ENCODE assay signal across 21 cellular contexts in the genomic region with DNA sequence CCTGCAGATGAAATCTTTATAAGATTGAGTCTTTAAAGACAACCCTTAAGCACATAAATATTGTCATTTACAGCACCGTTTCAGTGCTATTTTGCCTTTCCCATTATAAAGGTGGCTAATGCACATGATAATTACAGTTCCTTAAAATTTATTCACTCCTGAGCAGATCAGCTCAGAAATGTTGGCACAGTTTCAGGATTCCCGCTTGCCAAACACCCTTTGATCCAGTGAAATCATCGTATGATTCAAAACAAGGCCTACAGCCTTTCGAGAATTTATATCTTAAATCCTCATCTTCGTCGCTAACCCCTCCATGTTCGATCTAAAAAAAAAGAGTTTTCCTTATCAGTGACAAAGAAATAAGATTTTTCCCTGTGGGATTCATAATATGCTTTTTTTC. TPM values are rescaled to one million over a fixed set of nuclear protein-coding genes. Genes with fewer than 3 reads are reported as not detected.
DNase-seq lines count a peak whose midpoint lies in the region; ATAC-seq and TF ChIP-seq lines count a peak whose summit lies in the region.
"Had no signal": no experiment of that assay in that cellular context is flagged by ENCODE, and none has a peak within 500 bp of the region (broad histone marks: within the 10 kb centered on the region; RNA-seq: fewer than 3 reads in every experiment).

No MANE protein-coding gene starts in this region.

- 0 out of 2 replicates have a peak overlapping the region, but pooled peaks have one; percentile 19 for H2AFZ ChIP-seq in GM23338
- peak overlapping the region; percentile 4 for H2AFZ ChIP-seq in neuronal stem cell (ENCODE audit: low read length)

- no peak overlapping the region for H3K27ac ChIP-seq in GM23338 (ENCODE audit: low read depth)
- no peak overlapping the region for H3K27ac ChIP-seq in neuronal stem cell (replicated peaks; ENCODE audit: low read length)

- H3K27me3 Mint-ChIP-seq in GM23338 (ENCODE audit: insufficient read depth, low read depth, poor library complexity), result no peaks in the 10 kb centered on the region

- no peak overlapping the region for H2BK5ac ChIP-seq in neuronal stem cell (ENCODE audit: low read length)

- no peak overlapping the region for H3K4me2 ChIP-seq in GM23338
- no peak overlapping the region for H3K4me2 ChIP-seq in neuronal stem cell (ENCODE audit: insufficient read depth, low read length, poor library complexity, severe bottlenecking)

- no peak overlapping the region for H3K14ac ChIP-seq in neuronal stem cell (ENCODE audit: low read length)

- TF ChIP-seq CTCF in GM23338 (conservative IDR thresholded peaks at IDR 0.05; ENCODE audit: low read depth in 2 of 2), result no peak
- TF ChIP-seq CTCF in epithelial cell of proximal tubule (conservative IDR thresholded peaks at IDR 0.05; ENCODE audit: low read depth, low read length), result no peak

- WGBS in neuronal stem cell (ENCODE audit: extremely low coverage in 2 of 2, insufficient read length in 2 of 2, insufficient replicate concordance in 1 of 2), 2 donors, result 100% methylated on average over 2 of the region's 7 CpGs; no CpG with 5 or more reads in 1 of the 2 donors

- H3K9me3 ChIP-seq in neuronal stem cell (replicated peaks in 1 of 2; ENCODE audit: control insufficient read depth in 2 of 2, insufficient read depth in 1 of 2, low read depth in 1 of 2, low read length in 2 of 2), result peaks cover 0 to 7% of the 10 kb centered on the region in 2 donors

- H3K79me2 ChIP-seq in GM23338 (replicated peaks; ENCODE audit: insufficient read depth), result no peaks in the 10 kb centered on the region

- H3K27ac Mint-ChIP-seq in GM23338, result no peak overlapping the region
- H3K27ac Mint-ChIP-seq: HFFc6, IgD-negative memory B cell had no signal

- no peak overlapping the region for H2BK15ac ChIP-seq in neuronal stem cell (ENCODE audit: low read length)

- H3K27me3 ChIP-seq in GM23338 (ENCODE audit: insufficient read depth), result no peaks in the 10 kb centered on the region
- H3K27me3 ChIP-seq in neuronal stem cell (ENCODE audit: control insufficient read depth in 3 of 3, insufficient read depth in 3 of 3, low read depth in 1 of 3, low read length in 3 of 3), result no peaks in the 10 kb centered on the region

- H3F3A ChIP-seq in GM23338 (replicated peaks; ENCODE audit: low read depth), result no peaks in the 10 kb centered on the region

- H3K36me3 ChIP-seq in GM23338 (ENCODE audit: insufficient read depth) (no peaks in the 10 kb centered on the region), neuronal stem cell (replicated peaks in 1 of 2; ENCODE audit: control insufficient read depth in 2 of 2, insufficient read depth in 2 of 2, low read length in 2 of 2) (no peaks in the 10 kb centered on the region)

- H3K79me1 ChIP-seq in neuronal stem cell (ENCODE audit: low read depth, low read length), result no peaks in the 10 kb centered on the region

- H2BK12ac ChIP-seq in neuronal stem cell (ENCODE audit: low read length), result no peak overlapping the region

- DNase-seq in GM23338 (ENCODE audit: low spot score) (no peak), HT-29 (ENCODE audit: low spot score) (peak; percentile 60), epithelial cell of proximal tubule (ENCODE audit: low read depth) (peak; percentile 45), neuronal stem cell (ENCODE audit: low spot score) (no peak), putamen (ENCODE audit: low spot score) (no peak), NCI-H1417 treated with DMSO at 0.1 percent for 48 hours (lab: John Stamatoyannopoulos, UW) (no peak), H4 (ENCODE audit: low spot score) (no peak)
- DNase-seq: ACHN, COR-L47, DMS53, HFFc6, Kasumi-1, MM.1S, NCI-H1436, NCI-H2029, NCI-H226, NCI-H526, RPMI8226, SIG-M5 had no signal

- no peak overlapping the region for H4K8ac ChIP-seq in neuronal stem cell (ENCODE audit: low read depth, low read length)

- H3K4me1 ChIP-seq in GM23338 (ENCODE audit: insufficient read depth) (no peaks in the 10 kb centered on the region), neuronal stem cell (ENCODE audit: control insufficient read depth in 2 of 2, insufficient read depth in 1 of 2, low read depth in 1 of 2, low read length in 2 of 2) (peaks cover 3% of the 10 kb centered on the region in 2 donors)

- H3K18ac ChIP-seq in neuronal stem cell (ENCODE audit: low read length), result no peak overlapping the region

- 0 out of 2 replicates have a peak, but pooled peaks cover 3% of the 10 kb centered on the region for H3K9me2 ChIP-seq in GM23338 (ENCODE audit: insufficient read depth)

- H4K91ac ChIP-seq in neuronal stem cell (ENCODE audit: low read depth, low read length, poor library complexity), result no peak overlapping the region

- ATAC-seq in GM23338, result no peak

- H3K4me3 Mint-ChIP-seq in GM23338, result no peak overlapping the region
- H3K4me3 Mint-ChIP-seq: HFFc6, IgD-negative memory B cell had no signal

- no peaks in the 10 kb centered on the region for H3K9me3 Mint-ChIP-seq in GM23338
- H3K9me3 Mint-ChIP-seq: HFFc6, IgD-negative memory B cell had no signal

- no peak overlapping the region for H3K4ac ChIP-seq in neuronal stem cell (ENCODE audit: low read length)

- no peak overlapping the region for H3K9ac ChIP-seq in neuronal stem cell (ENCODE audit: low read depth, low read length, poor library complexity)

- H3K4me3 ChIP-seq in GM23338 (no peak overlapping the region), epithelial cell of proximal tubule (ENCODE audit: low read depth, low read length) (no peak overlapping the region), neuronal stem cell (ENCODE audit: low read length in 2 of 2) (no peak overlapping the region)

- peaks cover 3% of the 10 kb centered on the region; the same call in 2 of the 3 replicates for H3K4me1 Mint-ChIP-seq in GM23338
- H3K4me1 Mint-ChIP-seq: IgD-negative memory B cell had no signal

- no peak overlapping the region for H3K23ac ChIP-seq in neuronal stem cell (ENCODE audit: low read depth, low read length, poor library complexity)

- H4K20me1 ChIP-seq in GM23338 (replicated peaks; ENCODE audit: insufficient read depth), result no peaks in the 10 kb centered on the region

- no peaks in the 10 kb centered on the region for H3K36me3 Mint-ChIP-seq in GM23338 (ENCODE audit: low read depth)
- H3K36me3 Mint-ChIP-seq: IgD-negative memory B cell had no signal

- H2BK120ac ChIP-seq in neuronal stem cell (ENCODE audit: low read depth, low read length), result no peak overlapping the region

- no peak overlapping the region for H2AK5ac ChIP-seq in neuronal stem cell (ENCODE audit: low read depth, low read length)

TF ChIP-seq in GM23338, 12 proteins besides CTCF, POLR2A, EP300 and RAD21:
- TF ChIP-seq, protein P1, sequence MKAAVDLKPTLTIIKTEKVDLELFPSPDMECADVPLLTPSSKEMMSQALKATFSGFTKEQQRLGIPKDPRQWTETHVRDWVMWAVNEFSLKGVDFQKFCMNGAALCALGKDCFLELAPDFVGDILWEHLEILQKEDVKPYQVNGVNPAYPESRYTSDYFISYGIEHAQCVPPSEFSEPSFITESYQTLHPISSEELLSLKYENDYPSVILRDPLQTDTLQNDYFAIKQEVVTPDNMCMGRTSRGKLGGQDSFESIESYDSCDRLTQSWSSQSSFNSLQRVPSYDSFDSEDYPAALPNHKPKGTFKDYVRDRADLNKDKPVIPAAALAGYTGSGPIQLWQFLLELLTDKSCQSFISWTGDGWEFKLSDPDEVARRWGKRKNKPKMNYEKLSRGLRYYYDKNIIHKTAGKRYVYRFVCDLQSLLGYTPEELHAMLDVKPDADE (IDR thresholded peaks at IDR 0.05), result no peak
- no peak for TF ChIP-seq EZH2phosphoT487 (IDR thresholded peaks at IDR 0.05; ENCODE audit: unreplicated experiment)
- TF ChIP-seq CREB1 (CRISPR knock-in tag; IDR thresholded peaks at IDR 0.05; ENCODE audit: low read depth), result no peak
- no peak for TF ChIP-seq ZNF114 (CRISPR knock-in tag; IDR thresholded peaks at IDR 0.05)
- TF ChIP-seq NANOG (IDR thresholded peaks at IDR 0.05; ENCODE audit: borderline replicate concordance), result no peak

RNA-seq across cellular contexts. Expression of a gene that starts 14.0 kb away (rescaled TPM):
- 0.70 and 0.76 TPM in 2 replicates for total RNA-seq in GM23338 (2014; rRNA removed; shearing (Covaris generic))
- polyA plus RNA-seq in GM23338 (2016; fragmentation: Nextera tagmentation; extraction: Ambion mirVana), result 0.64 and 1.0 TPM in 2 replicates
- total RNA-seq in HT-29 (2014; rRNA removed; shearing (Covaris generic)), result 21.1 and 22.2 TPM in 2 replicates
- 0.29 TPM in 1 of 2 replicates, not detected in the other for total RNA-seq in epithelial cell of proximal tubule
- polyA plus RNA-seq in neuronal stem cell (2013, experiment 1 of 2), result 4.3 TPM
- polyA plus RNA-seq in neuronal stem cell (2013, experiment 2 of 2), result 4.0 TPM
- 5.7 and 6.9 TPM in 2 replicates for total RNA-seq in H4 (2014; rRNA removed; shearing (Covaris generic))
- total RNA-seq: HFFc6 had no signal
- polyA plus RNA-seq: IgD-negative memory B cell had no signal

RNA-seq across cellular contexts. Expression of a gene that starts 47.0 kb away (rescaled TPM):
- total RNA-seq in GM23338 (2014; rRNA removed; shearing (Covaris generic)), result not detected in 2 replicates
- not detected in 2 replicates for polyA plus RNA-seq in GM23338 (2016; fragmentation: Nextera tagmentation; extraction: Ambion mirVana)
- not detected in 2 replicates for total RNA-seq in HT-29 (2014; rRNA removed; shearing (Covaris generic))
- not detected in 2 replicates for total RNA-seq in epithelial cell of proximal tubule
- polyA plus RNA-seq in neuronal stem cell (2013, experiment 1 of 2), result not detected
- not detected for polyA plus RNA-seq in neuronal stem cell (2013, experiment 2 of 2)
- total RNA-seq in H4 (2014; rRNA removed; shearing (Covaris generic)), result not detected in 2 replicates
- total RNA-seq: H1, HFFc6 had no signal
- polyA plus RNA-seq: H1, IgD-negative memory B cell had no signal

RNA-seq across cellular contexts. Expression of a gene that starts 58.2 kb away (rescaled TPM):
- 0.45 and 1.0 TPM in 2 replicates for total RNA-seq in GM23338 (2014; rRNA removed; shearing (Covaris generic))
- 0.54 and 0.73 TPM in 2 replicates for polyA plus RNA-seq in GM23338 (2016; fragmentation: Nextera tagmentation; extraction: Ambion mirVana)
- 1.4 and 2.5 TPM in 2 replicates for total RNA-seq in HT-29 (2014; rRNA removed; shearing (Covaris generic))
- 0.52 and 1.8 TPM in 2 replicates for total RNA-seq in epithelial cell of proximal tubule
- 0.53 TPM for polyA plus RNA-seq in neuronal stem cell (2013, experiment 1 of 2)
- polyA plus RNA-seq in neuronal stem cell (2013, experiment 2 of 2), result 0.55 TPM
- 0.12 TPM in 1 of 2 replicates, not detected in the other for total RNA-seq in H4 (2014; rRNA removed; shearing (Covaris generic))

Comparison
In these comparisons a context has a peak if more than half of its experiments do, and no peak if none do; other contexts are left out.
1. DNase-seq: peak in HT-29 (single experiment) and epithelial cell of proximal tubule (single experiment); none in GM23338 (single experiment), neuronal stem cell (single experiment), putamen (single experiment), NCI-H1417 treated with DMSO at 0.1 percent for 48 hours (single experiment) and H4 (single experiment).